Comparison of ENCODE assay signal across 8 cellular contexts in genomic region chr16:27314986-27315332, GRCh38. TPM values are rescaled to one million over a fixed set of nuclear protein-coding genes. Genes with fewer than 3 reads are reported as not detected.
DNase-seq lines count a peak whose midpoint lies in the region; ATAC-seq and TF ChIP-seq lines count a peak whose summit lies in the region.

No MANE protein-coding gene starts in this region.

- in situ Hi-C loops in GM13977 (cut with MboI; ENCODE audit: low pct_unique_long_range_greater_than_20kb, low sequenced_read_pairs, unreplicated experiment): loop anchor here (5.0 kb wide), 1 partner anchor 73 kb away; no protein-coding TSS in a partner anchor

- H3K4me3 Mint-ChIP-seq in natural killer cell treated with Interleukin-12 subunit alpha and Interleukin-12 subunit beta and Interleukin-15 and Interleukin-18, amount 100 ng/mL, for 72 hours: peak overlapping the region; percentile 98

- peaks cover 16% of the 10 kb centered on the region for H3K36me3 ChIP-seq in MG63

- peaks cover 53 to 54% of the 10 kb centered on the region in 2 donors for H3K4me1 Mint-ChIP-seq in natural killer cell treated with Interleukin-12 subunit alpha and Interleukin-12 subunit beta and Interleukin-15 and Interleukin-18, amount 100 ng/mL, for 72 hours (ENCODE audit: low read depth in 2 of 2)

- peak overlapping the region; percentile 95 to 97 for H3K27ac Mint-ChIP-seq in natural killer cell treated with Interleukin-12 subunit alpha and Interleukin-12 subunit beta and Interleukin-15 and Interleukin-18, amount 100 ng/mL, for 72 hours

- H3K36me3 Mint-ChIP-seq in natural killer cell treated with Interleukin-12 subunit alpha and Interleukin-12 subunit beta and Interleukin-15 and Interleukin-18, amount 100 ng/mL, for 72 hours: peaks cover 11% of the 10 kb centered on the region

- TF ChIP-seq CTCF in AG10803 (conservative IDR thresholded peaks at IDR 0.05; ENCODE audit: low read length): no peak
- TF ChIP-seq CTCF in dorsolateral prefrontal cortex (IDR thresholded peaks at IDR 0.05 in 54 of 56, conservative IDR thresholded peaks at IDR 0.05 in 2 of 56; ENCODE audit: low read depth in 1 of 56, partially characterized antibody in 56 of 56): no peak
- no peak for TF ChIP-seq CTCF in GM13977 (IDR thresholded peaks at IDR 0.05; ENCODE audit: extremely low read depth, insufficient read depth, missing control alignments)

- intact Hi-C loops in dorsolateral prefrontal cortex (cut with DNase I): no loop called here

- no peaks in the 10 kb centered on the region for H3K9me3 Mint-ChIP-seq in natural killer cell treated with Interleukin-12 subunit alpha and Interleukin-12 subunit beta and Interleukin-15 and Interleukin-18, amount 100 ng/mL, for 72 hours

- ATAC-seq in natural killer cell treated with Interleukin-12 subunit alpha and Interleukin-12 subunit beta and Interleukin-15 and Interleukin-18, amount 100 ng/mL, for 72 hours: no peak
- ATAC-seq in HG03442 (IDR thresholded peaks at IDR 0.05; ENCODE audit: unreplicated experiment): no peak

- peak overlapping the region; percentile 83 for H3K4me3 ChIP-seq in AG10803 (ENCODE audit: low read length)
- peak overlapping the region; percentile 78 for H3K4me3 ChIP-seq in MG63
- H3K4me3 ChIP-seq in dorsolateral prefrontal cortex: peak overlapping the region in 55 of 59 donors; percentile 18 to 73 (median 57)

- H3K27me3 Mint-ChIP-seq in natural killer cell treated with Interleukin-12 subunit alpha and Interleukin-12 subunit beta and Interleukin-15 and Interleukin-18, amount 100 ng/mL, for 72 hours: peaks cover 0 to 2% of the 10 kb centered on the region in 2 donors

- H3K27me3 ChIP-seq in MG63 (no peaks in the 10 kb centered on the region), dorsolateral prefrontal cortex (peaks cover 0 to 55% (median 30%) of the 10 kb centered on the region in 45 donors)

- H3K9me3 ChIP-seq in MG63: no peaks in the 10 kb centered on the region

- peak overlapping the region in 49 of 59 donors; percentile 18 to 96 (median 82) for H3K27ac ChIP-seq in dorsolateral prefrontal cortex

- DNase-seq in AG10803 (ENCODE audit: low read depth): no peak
- DNase-seq in MG63: no peak
- DNase-seq in dorsolateral prefrontal cortex: peak in 1 of 10 donors; percentile 23
- no peak for DNase-seq in natural killer cell treated with Interleukin-12 subunit alpha and Interleukin-12 subunit beta and Interleukin-15 and Interleukin-18, amount 100 ng/mL, for 72 hours (ENCODE audit: low spot score)
- no peak for DNase-seq in cerebellum (ENCODE audit: low spot score)
- no peak for DNase-seq in NCI-H2171 treated with DMSO at 0.1 percent for 48 hours (lab: John Stamatoyannopoulos, UW)
- no peak for DNase-seq in GM13977 (ENCODE audit: low spot score)

RNA-seq across cellular contexts. Expression of gene IL4R, which starts 1.2 kb away (rescaled TPM):
- total RNA-seq in MG63 (2014; rRNA removed; shearing (Covaris generic); ENCODE audit: low replicate concordance): 26.1 and 40.9 TPM in 2 replicates
- total RNA-seq in dorsolateral prefrontal cortex (10 to 100 TPM in 114 of 120 experiments, 1 to 10 TPM in 6; 6.1 to 78.9 (median 30.8) TPM), cerebellum (3.6 TPM)
- total RNA-seq in natural killer cell treated with Interleukin-12 subunit alpha and Interleukin-12 subunit beta and Interleukin-15 and Interleukin-18, amount 100 ng/mL, for 72 hours: 100 to 1,000 TPM; 213 to 224 TPM

RNA-seq across cellular contexts. Expression of gene NSMCE1, which starts 46.4 kb away (rescaled TPM):
- total RNA-seq in MG63 (2014; rRNA removed; shearing (Covaris generic); ENCODE audit: low replicate concordance): 51.7 and 66.6 TPM in 2 replicates
- total RNA-seq in dorsolateral prefrontal cortex (10 to 100 TPM; 22.8 to 53.0 (median 35.7) TPM), cerebellum (27.0 TPM)
- 10 to 100 TPM; 37.7 to 50.4 TPM for total RNA-seq in natural killer cell treated with Interleukin-12 subunit alpha and Interleukin-12 subunit beta and Interleukin-15 and Interleukin-18, amount 100 ng/mL, for 72 hours
